ENCODE assay signal across 27 cellular contexts in genomic region chr4:57312296-57312695, GRCh38.
"Had no signal": no experiment of that assay in that cellular context is flagged by ENCODE, and none has a peak within 500 bp of the region (broad histone marks: within the 10 kb centered on the region; RNA-seq: fewer than 3 reads in every experiment).

No MANE protein-coding gene starts in this region.

- H3K9me3 ChIP-seq: stomach, suprapubic skin, testis, thoracic aorta, thyroid gland, tibial artery, tibial nerve, transverse colon, upper lobe of left lung, upper lobe of right lung, uterus, vagina had no signal

- H3K4me3 Mint-ChIP-seq: stimulated activated memory B cell treated with anti-CD40 and anti-IgM and Interleukin-4, amounts not matched to agents 10 μg/mL and 1 μg/mL and 100 μg/mL, for 72 hours; stimulated activated naive B cell treated with anti-CD40 and anti-IgM and Interleukin-4, amounts not matched to agents 10 μg/mL and 1 μg/mL and 100 μg/mL, for 72 hours; stimulated activated naive CD8-positive, alpha-beta T cell treated with anti-CD3 and anti-CD28 coated beads, Interleukin-15, amount 100 ng/mL, for 72 hours; stimulated activated naive CD8-positive, alpha-beta T cell treated with anti-CD3 and anti-CD28 coated beads, Interleukin-15, Interleukin-2, amounts not matched to agents 100 ng/mL and 50 ng/mL, for 24 hours; type B pancreatic cell had no signal

- H3K9me3 Mint-ChIP-seq: stimulated activated naive CD8-positive, alpha-beta T cell treated with anti-CD3 and anti-CD28 coated beads, Interleukin-15, Interleukin-2, amounts not matched to agents 100 ng/mL and 50 ng/mL, for 24 hours had no signal

- H3K4me1 Mint-ChIP-seq: stimulated activated memory B cell treated with anti-CD40 and anti-IgM and Interleukin-4, amounts not matched to agents 10 μg/mL and 1 μg/mL and 100 μg/mL, for 72 hours; stimulated activated naive B cell treated with anti-CD40 and anti-IgM and Interleukin-4, amounts not matched to agents 10 μg/mL and 1 μg/mL and 100 μg/mL, for 72 hours; stimulated activated naive CD8-positive, alpha-beta T cell treated with anti-CD3 and anti-CD28 coated beads, Interleukin-15, amount 100 ng/mL, for 72 hours had no signal

- H3K4me1 ChIP-seq: stomach, suprapubic skin, testis, tibial artery, tibial nerve, transverse colon, upper lobe of left lung, upper lobe of right lung, uterus, vagina had no signal

- H3K27me3 ChIP-seq: stomach, suprapubic skin, testis, thyroid gland, tibial artery, tibial nerve, transverse colon, upper lobe of left lung, upper lobe of right lung, vagina had no signal

- H3K36me3 ChIP-seq: stomach, suprapubic skin, thoracic aorta, thyroid gland, tibial artery, tibial nerve, transverse colon, upper lobe of left lung, upper lobe of right lung, uterus, vagina had no signal

- H3K27ac Mint-ChIP-seq: stimulated activated memory B cell treated with anti-CD40 and anti-IgM and Interleukin-4, amounts not matched to agents 10 μg/mL and 1 μg/mL and 100 μg/mL, for 72 hours; stimulated activated naive B cell treated with anti-CD40 and anti-IgM and Interleukin-4, amounts not matched to agents 10 μg/mL and 1 μg/mL and 100 μg/mL, for 72 hours; stimulated activated naive CD8-positive, alpha-beta T cell treated with anti-CD3 and anti-CD28 coated beads, Interleukin-15, amount 100 ng/mL, for 72 hours; stimulated activated naive CD8-positive, alpha-beta T cell treated with anti-CD3 and anti-CD28 coated beads, Interleukin-15, Interleukin-2, amounts not matched to agents 100 ng/mL and 50 ng/mL, for 24 hours; type B pancreatic cell had no signal

- ATAC-seq: stimulated activated memory B cell treated with anti-CD40 and anti-IgM and Interleukin-4, amounts not matched to agents 10 μg/mL and 1 μg/mL and 100 μg/mL, for 72 hours; stimulated activated naive B cell treated with anti-CD40 and anti-IgM and Interleukin-4, amounts not matched to agents 10 μg/mL and 1 μg/mL and 100 μg/mL, for 72 hours; stimulated activated naive CD8-positive, alpha-beta T cell treated with anti-CD3 and anti-CD28 coated beads, Interleukin-15, amount 100 ng/mL, for 72 hours; stimulated activated naive CD8-positive, alpha-beta T cell treated with anti-CD3 and anti-CD28 coated beads, Interleukin-15, Interleukin-2, amounts not matched to agents 100 U/mL and 50 U/mL, for 24 hours; upper lobe of right lung had no signal

- H3K27ac ChIP-seq: stomach, suprapubic skin, testis, thoracic aorta, thyroid gland, tibial artery, tibial nerve, transverse colon, upper lobe of left lung, upper lobe of right lung, uterus, vagina had no signal

- H3K36me3 Mint-ChIP-seq: stimulated activated memory B cell treated with anti-CD40 and anti-IgM and Interleukin-4, amounts not matched to agents 10 μg/mL and 1 μg/mL and 100 μg/mL, for 72 hours; stimulated activated naive B cell treated with anti-CD40 and anti-IgM and Interleukin-4, amounts not matched to agents 10 μg/mL and 1 μg/mL and 100 μg/mL, for 72 hours; type B pancreatic cell had no signal

- H3K27me3 Mint-ChIP-seq: stimulated activated memory B cell treated with anti-CD40 and anti-IgM and Interleukin-4, amounts not matched to agents 10 μg/mL and 1 μg/mL and 100 μg/mL, for 72 hours; stimulated activated naive CD8-positive, alpha-beta T cell treated with anti-CD3 and anti-CD28 coated beads, Interleukin-15, amount 100 ng/mL, for 72 hours; stimulated activated naive CD8-positive, alpha-beta T cell treated with anti-CD3 and anti-CD28 coated beads, Interleukin-15, Interleukin-2, amounts not matched to agents 100 ng/mL and 50 ng/mL, for 24 hours; type B pancreatic cell had no signal

- H3K4me3 ChIP-seq: stomach, suprapubic skin, testis, thoracic aorta, thyroid gland, tibial artery, tibial nerve, transverse colon, upper lobe of left lung, upper lobe of right lung, uterus, vagina had no signal

- DNase-seq: stimulated activated CD4-positive, alpha-beta T cell treated with anti-CD3 and anti-CD28 coated beads, Interleukin-2, amount 100 ng/mL, for 24 hours; stimulated activated CD4-positive, alpha-beta T cell treated with anti-CD3 and anti-CD28 coated beads, Interleukin-2, amount 100 ng/mL, for 48 hours; stimulated activated CD4-positive, alpha-beta T cell treated with anti-CD3 and anti-CD28 coated beads, Interleukin-4, amount 100 ng/mL, for 1 hour; stimulated activated CD4-positive, alpha-beta T cell treated with anti-CD3 and anti-CD28 coated beads, Interleukin-4, amount 100 ng/mL, for 24 hours; stimulated activated CD4-positive, alpha-beta T cell treated with anti-CD3 and anti-CD28 coated beads, Interleukin-4, amount 100 ng/mL, for 4 hours; stimulated activated CD8-positive, alpha-beta memory T cell treated with anti-CD3 and anti-CD28 coated beads, Interleukin-4, amount 100 ng/mL, for 48 hours; stimulated activated naive B cell treated with anti-CD40 and anti-IgM and Interleukin-4, amounts not matched to agents 10 μg/mL and 1 μg/mL and 100 μg/mL, for 72 hours; stimulated activated naive CD4-positive, alpha-beta T cell; stimulated activated naive CD4-positive, alpha-beta T cell treated with Interleukin-2 at 50 U/mL for 16 hours; stimulated activated naive CD8-positive, alpha-beta T cell treated with anti-CD3 and anti-CD28 coated beads, Interleukin-15, amount 100 ng/mL, for 72 hours; stimulated activated naive CD8-positive, alpha-beta T cell treated with anti-CD3 and anti-CD28 coated beads, Interleukin-15, Interleukin-2, amounts not matched to agents 100 U/mL and 50 U/mL, for 24 hours; stomach; substantia nigra; testis; tibial artery; transverse colon; upper lobe of left lung; upper lobe of right lung; uterus had no signal
